Comparison of ENCODE assay signal across 1 cellular context in the genomic region with DNA sequence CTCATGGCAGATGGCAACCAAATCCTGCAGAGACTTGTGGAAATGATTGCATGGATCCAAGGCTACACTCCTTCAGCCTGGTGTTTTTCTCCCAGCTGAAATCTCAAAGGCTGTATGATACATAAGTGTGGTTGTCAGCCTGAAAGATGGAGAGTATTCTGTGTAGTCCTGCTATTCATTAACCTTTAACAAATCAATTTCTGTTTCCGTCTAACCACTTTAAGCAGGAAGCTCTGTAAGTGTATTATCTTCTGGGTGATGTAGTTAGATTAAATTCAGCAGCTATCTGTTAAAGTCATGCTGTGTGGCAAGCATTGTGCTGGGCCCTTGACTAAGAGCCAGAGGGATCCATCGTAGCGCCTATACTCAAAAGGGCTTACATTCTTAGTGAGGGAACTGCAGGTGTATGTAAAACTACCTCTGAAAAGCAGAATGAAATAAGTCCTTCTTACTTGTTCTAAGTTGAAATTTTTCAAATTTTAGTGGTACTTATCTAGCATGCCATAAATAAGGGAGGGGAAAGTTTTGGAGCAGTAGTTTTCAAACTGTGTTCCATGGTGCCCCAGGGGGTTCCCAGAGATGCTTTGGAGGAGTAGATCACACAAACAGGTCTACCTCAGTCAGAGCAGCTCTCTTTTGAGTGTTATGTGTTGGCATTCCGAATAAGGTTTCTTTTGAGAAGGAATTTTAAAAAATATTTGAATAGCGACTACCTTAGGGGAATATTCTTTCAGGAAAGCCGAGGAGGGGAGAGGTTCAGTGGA.
TF ChIP-seq lines count a peak whose summit lies in the region.

No MANE protein-coding gene starts in this region.

TF ChIP-seq in SK-N-SH treated with all-trans-retinoic acid at 6 μM for 48 hours, 23 proteins besides CTCF, POLR2A, EP300 and RAD21:
- TF ChIP-seq, protein P1, sequence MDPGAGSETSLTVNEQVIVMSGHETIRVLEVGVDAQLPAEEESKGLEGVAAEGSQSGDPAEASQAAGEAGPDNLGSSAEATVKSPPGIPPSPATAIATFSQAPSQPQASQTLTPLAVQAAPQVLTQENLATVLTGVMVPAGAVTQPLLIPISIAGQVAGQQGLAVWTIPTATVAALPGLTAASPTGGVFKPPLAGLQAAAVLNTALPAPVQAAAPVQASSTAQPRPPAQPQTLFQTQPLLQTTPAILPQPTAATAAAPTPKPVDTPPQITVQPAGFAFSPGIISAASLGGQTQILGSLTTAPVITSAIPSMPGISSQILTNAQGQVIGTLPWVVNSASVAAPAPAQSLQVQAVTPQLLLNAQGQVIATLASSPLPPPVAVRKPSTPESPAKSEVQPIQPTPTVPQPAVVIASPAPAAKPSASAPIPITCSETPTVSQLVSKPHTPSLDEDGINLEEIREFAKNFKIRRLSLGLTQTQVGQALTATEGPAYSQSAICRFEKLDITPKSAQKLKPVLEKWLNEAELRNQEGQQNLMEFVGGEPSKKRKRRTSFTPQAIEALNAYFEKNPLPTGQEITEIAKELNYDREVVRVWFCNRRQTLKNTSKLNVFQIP (CRISPR knock-in tag; IDR thresholded peaks at IDR 0.05; ENCODE audit: borderline replicate concordance, low read depth) = no peak
- peak; percentile 54; the same call in 1 of the 2 replicates for TF ChIP-seq TCF4 (CRISPR knock-in tag; IDR thresholded peaks at IDR 0.05; ENCODE audit: borderline replicate concordance)
